In genomic region chr15:48889925-48890324, GRCh38 we compare ENCODE assay signal across 1 cellular context.
TF ChIP-seq lines count a peak whose summit lies in the region.

No MANE protein-coding gene starts in this region.

TF ChIP-seq in SK-N-SH, 30 proteins besides CTCF, POLR2A, EP300 and RAD21 (continued from another document):
- TF ChIP-seq TEAD4 (IDR thresholded peaks at IDR 0.05; ENCODE audit: borderline replicate concordance, insufficient read depth) (no peak), ELF1 (IDR thresholded peaks at IDR 0.05) (no peak)
